ENCODE assay signal across 27 cellular contexts in the genomic region with DNA sequence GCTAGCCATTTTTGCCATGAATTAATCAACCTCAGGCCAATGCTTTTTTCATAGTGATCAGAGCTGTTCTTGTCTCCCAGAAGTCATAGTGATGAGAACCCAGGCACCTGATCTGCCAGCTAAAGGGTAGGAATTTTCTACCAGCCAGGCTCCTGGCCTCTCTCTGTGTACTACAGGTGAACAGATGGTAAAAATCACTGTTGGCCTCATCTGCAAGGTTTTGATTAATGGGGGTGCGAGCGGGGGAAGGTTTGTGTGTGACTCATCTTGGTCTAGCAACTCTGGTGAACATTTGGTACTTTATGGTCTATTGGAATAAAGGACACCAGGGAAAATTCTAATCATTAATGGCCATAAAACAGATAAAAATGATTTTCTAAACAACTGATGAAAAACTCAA. TPM values are rescaled to one million over a fixed set of nuclear protein-coding genes. Genes with fewer than 3 reads are reported as not detected.
DNase-seq lines count a peak whose midpoint lies in the region; ATAC-seq and TF ChIP-seq lines count a peak whose summit lies in the region.
"Had no signal": no experiment of that assay in that cellular context is flagged by ENCODE, and none has a peak within 500 bp of the region (broad histone marks: within the 10 kb centered on the region; RNA-seq: fewer than 3 reads in every experiment).

No MANE protein-coding gene starts in this region.

- intact Hi-C loops in CD8-positive, alpha-beta T cell (cut with DNase I, micrococcal nuclease), result no loop called here

- H3K4me1 ChIP-seq in CD8-positive, alpha-beta T cell (ENCODE audit: insufficient read depth, low read length), result peaks cover 6% of the 10 kb centered on the region
- H3K4me1 ChIP-seq: Caco-2 had no signal

- no peaks in the 10 kb centered on the region for H3K9me3 ChIP-seq in CD8-positive, alpha-beta T cell (ENCODE audit: low read length)
- H3K9me3 ChIP-seq: MG63 had no signal

- no peaks in the 10 kb centered on the region for H3K9me3 Mint-ChIP-seq in progenitor cell of endocrine pancreas (ENCODE audit: low read depth)
- H3K9me3 Mint-ChIP-seq in CD8-positive, alpha-beta T cell, result no peaks in the 10 kb centered on the region
- H3K9me3 Mint-ChIP-seq: GM23338, T-cell had no signal

- H3K4me3 Mint-ChIP-seq in progenitor cell of endocrine pancreas (ENCODE audit: low read depth), result no peak overlapping the region
- no peak overlapping the region for H3K4me3 Mint-ChIP-seq in CD8-positive, alpha-beta T cell
- H3K4me3 Mint-ChIP-seq: CD4-positive, alpha-beta memory T cell; GM23338; H9; T-cell had no signal

- H3K36me3 Mint-ChIP-seq in progenitor cell of endocrine pancreas (ENCODE audit: insufficient read depth), result no peaks in the 10 kb centered on the region
- no peaks in the 10 kb centered on the region for H3K36me3 Mint-ChIP-seq in CD8-positive, alpha-beta T cell
- H3K36me3 Mint-ChIP-seq: CD4-positive, alpha-beta memory T cell; T-cell had no signal

- H3K4me3 ChIP-seq in CD8-positive, alpha-beta T cell (ENCODE audit: low read depth, low read length), result no peak overlapping the region
- H3K4me3 ChIP-seq: GM23338, MG63 had no signal

- no peaks in the 10 kb centered on the region for H3K36me3 ChIP-seq in CD8-positive, alpha-beta T cell (ENCODE audit: insufficient read depth, low read length)
- H3K36me3 ChIP-seq: MG63 had no signal

- peaks cover 5% of the 10 kb centered on the region for H3K4me1 Mint-ChIP-seq in progenitor cell of endocrine pancreas (ENCODE audit: low read depth)
- peaks cover 3% of the 10 kb centered on the region for H3K4me1 Mint-ChIP-seq in CD8-positive, alpha-beta T cell (ENCODE audit: low read depth)

- peak; percentile 27 for DNase-seq in DMS 273 treated with DMSO at 0.1 percent for 48 hours (lab: John Stamatoyannopoulos, UW)
- DNase-seq in NCI-H69 (lab: John Stamatoyannopoulos, UW), result peak; percentile 87
- DNase-seq in cerebellum (ENCODE audit: low spot score), result peak; percentile 73
- no peak for DNase-seq in progenitor cell of endocrine pancreas (ENCODE audit: low spot score, unreplicated experiment)
- DNase-seq in NCI-H2227 treated with DMSO at 0.1 percent for 48 hours (lab: John Stamatoyannopoulos, UW), result no peak
- DNase-seq in CD8-positive, alpha-beta T cell, result no peak
- DNase-seq: AML-193; Caco-2; CD4-positive, alpha-beta memory T cell; DND-41; H9; KBM-7; MG63; NCI-H1105 treated with DMSO at 0.1 percent for 48 hours; NCI-H146; NCI-H2029 treated with DMSO at 0.1 percent for 48 hours; NCI-H774; SHP77; T-cell had no signal

- TF ChIP-seq CTCF in progenitor cell of endocrine pancreas (IDR thresholded peaks at IDR 0.05; ENCODE audit: unreplicated experiment), result no peak
- TF ChIP-seq CTCF in CD8-positive, alpha-beta T cell (IDR thresholded peaks at IDR 0.05), result no peak

- H3K27ac Mint-ChIP-seq in progenitor cell of endocrine pancreas, result peak overlapping the region; percentile 85
- H3K27ac Mint-ChIP-seq in CD8-positive, alpha-beta T cell, result no peak overlapping the region
- H3K27ac Mint-ChIP-seq: CD4-positive, alpha-beta memory T cell; GM23338; H9; T-cell had no signal

- H3K27me3 ChIP-seq in CD8-positive, alpha-beta T cell (ENCODE audit: insufficient read depth, low read length), result no peaks in the 10 kb centered on the region
- H3K27me3 ChIP-seq: MG63 had no signal

- peaks cover 3% of the 10 kb centered on the region for H3K27me3 Mint-ChIP-seq in progenitor cell of endocrine pancreas
- peaks cover 19% of the 10 kb centered on the region for H3K27me3 Mint-ChIP-seq in CD8-positive, alpha-beta T cell (ENCODE audit: low read depth)

- H3K27ac ChIP-seq in CD8-positive, alpha-beta T cell (ENCODE audit: low read depth, low read length), result no peak overlapping the region
- H3K27ac ChIP-seq: RWPE1 had no signal

- ATAC-seq in HG02571 (IDR thresholded peaks at IDR 0.05; ENCODE audit: unreplicated experiment), result no peak
- no peak for ATAC-seq in CD8-positive, alpha-beta T cell
- ATAC-seq: GM23338, Panc1, T-cell had no signal

- POLR2A ChIA-PET in CD8-positive, alpha-beta T cell (lab: Charles Lee), result no interaction called here

- CTCF ChIA-PET in CD8-positive, alpha-beta T cell (lab: Charles Lee), result interaction anchor here (0.5 to 1.9 kb wide), 4 partner anchors 11 to 88 kb away, joined by 3 to 6 read pairs (median 3); no protein-coding TSS in a partner anchor

RNA-seq across cellular contexts. Expression of a gene that starts 14.4 kb away (rescaled TPM):
- 11.3 TPM for total RNA-seq in cerebellum
- not detected in 2 replicates for total RNA-seq in progenitor cell of endocrine pancreas
- not detected for total RNA-seq in CD8-positive, alpha-beta T cell
- total RNA-seq: A172; Caco-2; CD4-positive, alpha-beta memory T cell; GM23338; H9; HT1080; OCI-LY7; SK-MEL-5 had no signal

RNA-seq across cellular contexts. Expression of a gene that starts 23.4 kb away (rescaled TPM):
- total RNA-seq in cerebellum (10.3 TPM), progenitor cell of endocrine pancreas (18.8 and 19.3 TPM in 2 replicates)
- total RNA-seq in CD8-positive, alpha-beta T cell, result 10 to 100 TPM; 17.4 to 18.2 TPM

RNA-seq across cellular contexts. Expression of a gene that starts 37.0 kb away (rescaled TPM):
- total RNA-seq in cerebellum, result 1.00 TPM
- total RNA-seq in progenitor cell of endocrine pancreas, result 0.12 TPM in 1 of 2 replicates, not detected in the other
- 1 to 10 TPM; 5.0 to 5.3 TPM for total RNA-seq in CD8-positive, alpha-beta T cell
- total RNA-seq: GM23338, H9 had no signal

RNA-seq across cellular contexts. Expression of a gene that starts 55.4 kb away (rescaled TPM):
- total RNA-seq in cerebellum (2.4 TPM), progenitor cell of endocrine pancreas (not detected in 2 replicates)
- 100 to 1,000 TPM; 257 to 259 TPM for total RNA-seq in CD8-positive, alpha-beta T cell
- total RNA-seq: Caco-2, GM23338, H9 had no signal

Comparison
In these comparisons a context has a peak if more than half of its experiments do, and no peak if none do; other contexts are left out.
1. DNase-seq: peak in DMS 273 treated with DMSO at 0.1 percent for 48 hours (single experiment), NCI-H69 (single experiment) and cerebellum (single experiment); none in progenitor cell of endocrine pancreas (single experiment), NCI-H2227 treated with DMSO at 0.1 percent for 48 hours (single experiment) and CD8-positive, alpha-beta T cell (0 of 7).
2. RNA of a gene that starts 14.4 kb away (total RNA-seq): 11.3 TPM in cerebellum (single experiment); not detected in CD8-positive, alpha-beta T cell and not detected in progenitor cell of endocrine pancreas; every median in the first group is over 10 times any median in the second.